ENCODE assay signal across 23 cellular contexts in genomic region chr18:24818069-24818395, GRCh38.
DNase-seq lines count a peak whose midpoint lies in the region; ATAC-seq, FAIRE-seq and TF ChIP-seq lines count a peak whose summit lies in the region.
"Had no signal": no experiment of that assay in that cellular context is flagged by ENCODE, and none has a peak within 500 bp of the region (broad histone marks: within the 10 kb centered on the region; RNA-seq: fewer than 3 reads in every experiment).

No MANE protein-coding gene starts in this region.

- peak overlapping the region; percentile 77; the same call in 1 of the 2 replicates for H2BK5ac ChIP-seq in H1 (ENCODE audit: low read depth, low read length)

- peak overlapping the region; percentile 97; the same call in 1 of the 2 replicates for H2BK12ac ChIP-seq in H1 (ENCODE audit: low read depth, low read length)

- no peak overlapping the region for H3K9ac ChIP-seq in H1 (replicated peaks in 1 of 4; ENCODE audit: extremely low read depth in 1 of 4, low read depth in 3 of 4, low read length in 3 of 4)

- H3K27ac ChIP-seq in H1 (ENCODE audit: low read depth, low read length), result no peak overlapping the region
- H3K27ac ChIP-seq in mesodermal cell (ENCODE audit: low read depth, low read length, severe bottlenecking), result peak overlapping the region; percentile 29
- H3K27ac ChIP-seq: Peyer's patch had no signal

- peak overlapping the region; percentile 95 for H3K18ac ChIP-seq in H1 (ENCODE audit: extremely low read depth, low read length)

- H3K4ac ChIP-seq in H1 (replicated peaks; ENCODE audit: insufficient read length, low read depth, low read length), result no peak overlapping the region

- H3K4me3 ChIP-seq in H1 (ENCODE audit: extremely low read depth in 1 of 4, insufficient read depth in 2 of 4, low read depth in 3 of 4, low read length in 4 of 4) (no peak overlapping the region), mesodermal cell (ENCODE audit: extremely low read depth, insufficient read depth, low read length, poor library complexity, severe bottlenecking) (no peak overlapping the region)
- H3K4me3 ChIP-seq: K562, Peyer's patch had no signal

- H3K23me2 ChIP-seq in H1 (ENCODE audit: low read depth, low read length), result no peaks in the 10 kb centered on the region

- no peak for FAIRE-seq in H1 (lab: Jason Lieb, UNC)
- FAIRE-seq: GM18507, H54, K562 had no signal

- H3K4me1 Mint-ChIP-seq in activated naive CD8-positive, alpha-beta T cell treated with anti-CD3 and anti-CD28 coated beads, Interleukin-2, amount 50 U/mL, for 24 hours, result no peaks in the 10 kb centered on the region
- H3K4me1 Mint-ChIP-seq: CD14-positive monocyte had no signal

- H3K36me3 ChIP-seq in H1 (ENCODE audit: control insufficient read depth in 2 of 4, insufficient read depth in 4 of 4, low read length in 3 of 4) (no peaks in the 10 kb centered on the region), mesodermal cell (ENCODE audit: control insufficient read depth, insufficient read depth, low read length) (no peaks in the 10 kb centered on the region)
- H3K36me3 ChIP-seq: BE2C, Peyer's patch had no signal

- H3K27ac Mint-ChIP-seq in activated naive CD8-positive, alpha-beta T cell treated with anti-CD3 and anti-CD28 coated beads, Interleukin-2, amount 50 U/mL, for 24 hours, result no peak overlapping the region

- H2BK15ac ChIP-seq in H1 (ENCODE audit: low read length), result no peak overlapping the region; the same call in 1 of the 2 replicates

- H4K8ac ChIP-seq in H1 (ENCODE audit: extremely low read depth, insufficient read depth, low read length), result no peak overlapping the region

- no peak overlapping the region for H2AFZ ChIP-seq in H1 (ENCODE audit: low read length)

- no peaks in the 10 kb centered on the region for H3K79me1 ChIP-seq in H1 (ENCODE audit: low read depth, low read length)

- H4K20me1 ChIP-seq in H1 (replicated peaks in 1 of 2; ENCODE audit: control insufficient read depth in 1 of 2, insufficient read depth in 2 of 2, low read length in 2 of 2), result no peaks in the 10 kb centered on the region

- no peaks in the 10 kb centered on the region for H3K79me2 ChIP-seq in H1 (ENCODE audit: control insufficient read depth in 1 of 2, insufficient read depth in 2 of 2, low read length in 2 of 2)

- no peak overlapping the region for H3K14ac ChIP-seq in H1 (ENCODE audit: insufficient read length)

- 83% methylated on average over 3 of the region's 3 CpGs; no CpG with 5 or more reads in 1 of the 2 experiments for WGBS in H1 (ENCODE audit: extremely low coverage in 1 of 2, insufficient coverage in 1 of 2, insufficient read length in 1 of 2, insufficient replicate concordance in 2 of 2, low coverage in 1 of 2, low lambda C conversion rate in 2 of 2, missing lambda C conversion rate in 1 of 2), 2 experiments
- 50 to 52% methylated on average over 1 to 2 of the region's 3 CpGs for WGBS in mesodermal cell (ENCODE audit: insufficient coverage in 2 of 2), 2 experiments

- H3K36me3 Mint-ChIP-seq in activated naive CD8-positive, alpha-beta T cell treated with anti-CD3 and anti-CD28 coated beads, Interleukin-2, amount 50 U/mL, for 24 hours (ENCODE audit: low read depth), result no peaks in the 10 kb centered on the region
- H3K36me3 Mint-ChIP-seq: CD14-positive monocyte had no signal

- POLR2A ChIA-PET in H1 (lab: Charles Lee; ENCODE audit: partially characterized antibody), result interaction anchor here (0.9 kb wide), 1 partner anchor 19 kb away, joined by 4 read pairs; no protein-coding TSS in a partner anchor

- no peak overlapping the region for H3K4me3 Mint-ChIP-seq in activated naive CD8-positive, alpha-beta T cell treated with anti-CD3 and anti-CD28 coated beads, Interleukin-2, amount 50 U/mL, for 24 hours
- H3K4me3 Mint-ChIP-seq: CD14-positive monocyte had no signal

- H3K27me3 ChIP-seq in H1 (replicated peaks in 1 of 4; ENCODE audit: control insufficient read depth in 3 of 4, extremely low read depth in 1 of 4, insufficient read depth in 3 of 4, low read length in 3 of 4), result no peaks in the 10 kb centered on the region
- H3K27me3 ChIP-seq: BE2C, Peyer's patch had no signal

- TF ChIP-seq EP300 in H1 (IDR thresholded peaks at IDR 0.05; ENCODE audit: borderline replicate concordance in 1 of 2, low read depth in 2 of 2, low read length in 2 of 2), result no peak

- no peak overlapping the region for H3K56ac ChIP-seq in H1 (replicated peaks; ENCODE audit: insufficient read length, low read depth, low read length)

- no peaks in the 10 kb centered on the region for H3K9me3 Mint-ChIP-seq in activated naive CD8-positive, alpha-beta T cell treated with anti-CD3 and anti-CD28 coated beads, Interleukin-2, amount 50 U/mL, for 24 hours

- DNase-seq in NCI-H1417 (lab: John Stamatoyannopoulos, UW) (peak in 2 of 3 experiments; percentile 28 to 59), NCI-H1417 treated with DMSO at 0.1 percent for 48 hours (lab: John Stamatoyannopoulos, UW) (no peak), H1 (ENCODE audit: low read depth in 1 of 2, low spot score in 2 of 2) (no peak), NCI-H774 (lab: John Stamatoyannopoulos, UW) (no peak)
- DNase-seq in activated CD4-positive, alpha-beta T cell treated with anti-CD3 and anti-CD28 coated beads, Interleukin-2, amount 50 U/mL, for 48 hours, result no peak
- DNase-seq in activated naive CD8-positive, alpha-beta T cell treated with anti-CD3 and anti-CD28 coated beads, Interleukin-2, amount 50 U/mL, for 24 hours, result no peak
- DNase-seq: 8988T, ACHN, BE2C, Calu3, MV-4-11, NCI-H1105, NCI-H2029, NCI-H526, Peyer's patch, SHP77 treated with DMSO at 0.1 percent for 48 hours, SW 1271 had no signal

- H3K4me1 ChIP-seq in H1 (replicated peaks in 1 of 4; ENCODE audit: control insufficient read depth in 3 of 4, insufficient read depth in 4 of 4, low read length in 3 of 4) (peaks cover 4 to 26% (median 13%) of the 10 kb centered on the region in 4 experiments), mesodermal cell (ENCODE audit: control insufficient read depth, insufficient read depth, low read length, poor library complexity, severe bottlenecking) (peaks cover 13% of the 10 kb centered on the region)
- H3K4me1 ChIP-seq: BE2C, Peyer's patch had no signal

- H4K91ac ChIP-seq in H1 (replicated peaks; ENCODE audit: insufficient read length, low read length), result no peak overlapping the region

- TF ChIP-seq POLR2A in H1 (IDR thresholded peaks at IDR 0.05; ENCODE audit: control extremely low read depth in 1 of 2, low read depth in 2 of 2, low read length in 2 of 2), result no peak

- no peak for TF ChIP-seq RAD21 in H1 (IDR thresholded peaks at IDR 0.05 in 1 of 2, conservative IDR thresholded peaks at IDR 0.05 in 1 of 2; ENCODE audit: low read depth in 2 of 2, low read length in 2 of 2)

- H3K9me3 ChIP-seq in H1 (ENCODE audit: insufficient read depth in 2 of 2, low read depth in 1 of 2, low read length in 1 of 2) (0 out of 4 replicates have a peak, but pooled peaks cover 0 to 2% of the 10 kb centered on the region in 2 experiments), mesodermal cell (ENCODE audit: control insufficient read depth, low read length) (no peaks in the 10 kb centered on the region)
- H3K9me3 ChIP-seq: BE2C, Peyer's patch had no signal

- no peak overlapping the region for H2AK5ac ChIP-seq in H1 (ENCODE audit: low read depth, low read length)

- ATAC-seq in GM21576 (IDR thresholded peaks at IDR 0.05; ENCODE audit: unreplicated experiment), result no peak
- ATAC-seq in activated naive CD8-positive, alpha-beta T cell treated with anti-CD3 and anti-CD28 coated beads, Interleukin-2, amount 50 U/mL, for 24 hours, result no peak
- ATAC-seq: K562 had no signal

- peaks cover 2% of the 10 kb centered on the region for H3K27me3 Mint-ChIP-seq in activated naive CD8-positive, alpha-beta T cell treated with anti-CD3 and anti-CD28 coated beads, Interleukin-2, amount 50 U/mL, for 24 hours

- no peak overlapping the region for H2BK120ac ChIP-seq in H1 (replicated peaks; ENCODE audit: low read depth, low read length)

- CTCF ChIA-PET in H1 (lab: Charles Lee; ENCODE audit: partially characterized antibody), result interaction anchor here (1.2 kb wide), 1 partner anchor 9 kb away, joined by 3 read pairs; no protein-coding TSS in a partner anchor

- no peak overlapping the region for H4K5ac ChIP-seq in H1 (ENCODE audit: insufficient read length, low read depth, low read length)

- peak overlapping the region in 1 of 2 experiments; percentile 1; a peak in 1 of 4 replicates for H3K4me2 ChIP-seq in H1 (ENCODE audit: insufficient read depth in 1 of 2, low read depth in 2 of 2, low read length in 2 of 2)

- TF ChIP-seq CTCF in H1 (IDR thresholded peaks at IDR 0.05; ENCODE audit: control extremely low read depth in 1 of 3, insufficient read depth in 1 of 3, low read depth in 1 of 3, low read length in 3 of 3), result no peak

- H3K23ac ChIP-seq in H1 (ENCODE audit: insufficient read length), result no peak overlapping the region

- no peak overlapping the region for H2BK20ac ChIP-seq in H1 (ENCODE audit: low read length)

TF ChIP-seq in H1, 55 proteins besides CTCF, POLR2A, EP300 and RAD21:
- no peak for TF ChIP-seq EGR1 (IDR thresholded peaks at IDR 0.05; ENCODE audit: borderline replicate concordance, low read depth, low read length)

Comparison
In these comparisons a context has a peak if more than half of its experiments do, and no peak if none do; other contexts are left out.
1. DNase-seq: peak in NCI-H1417 (2 of 3); none in NCI-H1417 treated with DMSO at 0.1 percent for 48 hours (single experiment), H1 (0 of 2), activated CD4-positive, alpha-beta T cell treated with anti-CD3 and anti-CD28 coated beads, Interleukin-2, amount 50 U/mL, for 48 hours (0 of 2), activated naive CD8-positive, alpha-beta T cell treated with anti-CD3 and anti-CD28 coated beads, Interleukin-2, amount 50 U/mL, for 24 hours (single experiment) and NCI-H774 (single experiment).